12 cellular contexts compared by ENCODE assay signal in the genomic region with DNA sequence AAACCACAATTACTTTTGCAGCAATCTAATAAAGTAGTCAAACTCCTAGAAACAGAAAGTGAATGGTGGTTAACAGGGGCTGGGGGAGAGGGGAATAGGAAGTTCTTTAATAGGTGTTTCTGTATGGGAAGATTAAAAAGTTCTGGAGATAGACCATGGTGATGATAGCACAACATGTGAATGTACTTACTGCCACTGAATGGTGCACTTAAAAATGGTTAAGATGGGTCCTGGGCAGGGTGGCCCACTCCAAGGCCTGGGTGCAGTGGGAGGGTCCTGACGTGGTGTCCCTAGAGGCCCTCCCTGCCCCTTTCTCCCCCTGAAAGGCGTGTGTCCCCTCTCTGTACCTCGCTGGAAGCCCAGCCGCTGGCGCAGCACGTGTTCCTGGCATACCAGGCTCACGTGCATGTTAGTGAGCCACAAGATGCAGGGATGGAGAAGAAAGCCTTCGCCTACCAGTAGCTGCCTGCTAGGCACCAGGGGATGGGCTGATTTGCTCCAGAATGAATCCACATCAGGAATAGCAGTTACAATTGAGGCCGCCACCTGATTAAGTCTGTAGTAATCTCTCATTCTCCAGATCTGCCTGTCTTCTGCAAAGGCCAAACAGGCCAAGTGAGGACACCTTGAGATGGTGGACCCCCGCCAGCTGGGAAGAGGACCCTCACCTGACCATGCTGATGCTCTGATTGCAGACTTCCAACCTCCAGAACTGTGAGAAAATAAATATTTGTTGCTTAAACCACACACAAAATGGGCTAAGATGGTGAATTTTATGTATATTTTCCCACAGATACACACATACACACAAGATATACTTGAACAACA.
A peak's percentile ranks its signal among the peaks of the same experiment; 100 is the strongest.
DNase-seq lines count a peak whose midpoint lies in the region; ATAC-seq, FAIRE-seq and TF ChIP-seq lines count a peak whose summit lies in the region.
"Had no signal": no experiment of that assay in that cellular context is flagged by ENCODE, and none has a peak within 500 bp of the region (broad histone marks: within the 10 kb centered on the region; RNA-seq: fewer than 3 reads in every experiment).

No MANE protein-coding gene starts in this region.

- TF ChIP-seq POLR2A in K562 (conservative IDR thresholded peaks at IDR 0.05) = no peak

- no peak for ATAC-seq in K562
- ATAC-seq in HG03442 (IDR thresholded peaks at IDR 0.05; ENCODE audit: unreplicated experiment) = no peak

- peak overlapping the region; percentile 69 for H3K4me2 ChIP-seq in DOHH2 (ENCODE audit: low read length)
- peak overlapping the region; percentile 79 for H3K4me2 ChIP-seq in Loucy (ENCODE audit: low read depth, low read length, poor library complexity, severe bottlenecking)
- no peak overlapping the region for H3K4me2 ChIP-seq in K562 (ENCODE audit: insufficient read depth, low read length)

- H3K36me3 ChIP-seq in DOHH2 (ENCODE audit: control insufficient read depth, low read length) (no peaks in the 10 kb centered on the region), Loucy (ENCODE audit: insufficient read depth, low read length) (no peaks in the 10 kb centered on the region), K562 (ENCODE audit: control insufficient read depth, insufficient read depth, low read length) (no peaks in the 10 kb centered on the region)
- H3K36me3 ChIP-seq: prostate gland had no signal

- intact Hi-C loops in K562 (cut with micrococcal nuclease) = no loop called here

- H3K36me3 Mint-ChIP-seq in osteocyte (ENCODE audit: unreplicated experiment) = no peaks in the 10 kb centered on the region

- peak overlapping the region; percentile 56 for H3K4me3 ChIP-seq in DOHH2 (ENCODE audit: low read length)
- peak overlapping the region; percentile 63 for H3K4me3 ChIP-seq in Loucy (ENCODE audit: low read length, poor library complexity, severe bottlenecking)
- no peak overlapping the region for H3K4me3 ChIP-seq in K562
- H3K4me3 ChIP-seq: prostate gland had no signal

- peaks cover 92% of the 10 kb centered on the region for H3K4me1 ChIP-seq in DOHH2 (ENCODE audit: control insufficient read depth, low read length)
- peaks cover 34% of the 10 kb centered on the region for H3K4me1 ChIP-seq in Loucy (ENCODE audit: insufficient read depth, low read length, poor library complexity, severe bottlenecking)
- H3K4me1 ChIP-seq in K562 (replicated peaks in 1 of 2; ENCODE audit: control insufficient read depth in 2 of 2, insufficient read depth in 2 of 2, low read length in 2 of 2) = no peaks in the 10 kb centered on the region; a peak in 2 of 5 replicates
- H3K4me1 ChIP-seq: prostate gland had no signal

- H3K27ac ChIP-seq in DOHH2 (ENCODE audit: low read depth, low read length) = peak overlapping the region; percentile 80
- H3K27ac ChIP-seq in K562 (ENCODE audit: extremely low read depth, low read depth, low read length) = no peak overlapping the region
- H3K27ac ChIP-seq: prostate gland had no signal

- POLR2A ChIA-PET in K562 (lab: Yijun Ruan, JAX) = interaction anchor here (0.5 to 1.7 kb wide), 2 partner anchors 12 to 325 kb away, joined by 3 to 6 read pairs; no protein-coding TSS in a partner anchor

- in situ Hi-C loops in K562 (cut with MboI) = no loop called here

- peaks cover 15% of the 10 kb centered on the region for H3F3A ChIP-seq in DOHH2 (ENCODE audit: control insufficient read depth, insufficient read depth)
- H3F3A ChIP-seq in Loucy (ENCODE audit: low read depth) = peaks cover 7% of the 10 kb centered on the region; the same call in 1 of the 2 replicates

- no peak for FAIRE-seq in K562 (lab: Jason Lieb, UNC)
- FAIRE-seq: frontal cortex had no signal

- no peaks in the 10 kb centered on the region for H3K27me3 Mint-ChIP-seq in osteocyte (ENCODE audit: unreplicated experiment)

- CTCF ChIA-PET in K562 (lab: Yijun Ruan, JAX; ENCODE audit: low intra/inter-chr PET ratio) = no interaction called here

- H3K9me3 Mint-ChIP-seq in osteocyte (ENCODE audit: unreplicated experiment) = no peaks in the 10 kb centered on the region

- H3K27ac Mint-ChIP-seq in osteocyte (ENCODE audit: unreplicated experiment) = no peak overlapping the region

- TF ChIP-seq CTCF in DOHH2 (IDR thresholded peaks at IDR 0.05; ENCODE audit: low read depth, low read length, poor library complexity, severe bottlenecking) = no peak
- no peak for TF ChIP-seq CTCF in Loucy (conservative IDR thresholded peaks at IDR 0.05; ENCODE audit: low read length)
- no peak for TF ChIP-seq CTCF in K562 (IDR thresholded peaks at IDR 0.05 in 2 of 3, conservative IDR thresholded peaks at IDR 0.05 in 1 of 3; ENCODE audit: insufficient read depth in 2 of 3, low read depth in 1 of 3, low read length in 3 of 3)
- TF ChIP-seq CTCF in osteocyte (IDR thresholded peaks at IDR 0.05) = no peak

- WGBS in K562 (ENCODE audit: insufficient coverage, low coverage, missing lambda C conversion rate) = 35% methylated on average over 10 of the region's 10 CpGs

- H3K79me2 ChIP-seq in DOHH2 (ENCODE audit: control insufficient read depth, low read length) (no peaks in the 10 kb centered on the region), Loucy (ENCODE audit: insufficient read depth, low read length) (no peaks in the 10 kb centered on the region), K562 (ENCODE audit: control insufficient read depth, insufficient read depth, low read length) (no peaks in the 10 kb centered on the region)

- TF ChIP-seq RAD21 in K562 (CRISPR knock-in tag; conservative IDR thresholded peaks at IDR 0.05 in 1 of 2, IDR thresholded peaks at IDR 0.05 in 1 of 2) = no peak

- no peak overlapping the region for H3K4me3 Mint-ChIP-seq in osteocyte (ENCODE audit: unreplicated experiment)

- H3K9me3 ChIP-seq in DOHH2 (ENCODE audit: control insufficient read depth, insufficient read depth, low read length) (peaks cover 9% of the 10 kb centered on the region), Loucy (ENCODE audit: insufficient read depth, low read depth, low read length) (no peaks in the 10 kb centered on the region), K562 (replicated peaks; ENCODE audit: control insufficient read depth, insufficient read depth, low read depth, low read length) (no peaks in the 10 kb centered on the region; the same call in 1 of the 2 replicates)
- H3K9me3 ChIP-seq: prostate gland had no signal

- H3K4me1 Mint-ChIP-seq in osteocyte (ENCODE audit: unreplicated experiment) = peaks cover 9% of the 10 kb centered on the region

- H2AFZ ChIP-seq in Loucy (ENCODE audit: low read length) (peak overlapping the region; percentile 84), K562 (ENCODE audit: low read depth, low read length) (peak overlapping the region; percentile 60)

- DNase-seq in K562 (ENCODE audit: extremely low read depth in 1 of 4, low spot score in 3 of 4) (no peak), osteocyte (ENCODE audit: extremely low spot score, unreplicated experiment) (peak; percentile 49), NCI-H128 (lab: John Stamatoyannopoulos, UW; ENCODE audit: unreplicated experiment) (no peak), SW480 (ENCODE audit: low spot score) (no peak)
- DNase-seq: cerebellar nuclear complex, NCI-H1092 treated with DMSO at 0.1 percent for 48 hours, NCI-H82 had no signal

- H4K20me1 ChIP-seq in DOHH2 (ENCODE audit: control insufficient read depth, insufficient read depth, low read depth, low read length) (no peaks in the 10 kb centered on the region), Loucy (ENCODE audit: insufficient read depth, low read length, poor library complexity, severe bottlenecking) (no peaks in the 10 kb centered on the region), K562 (replicated peaks; ENCODE audit: control insufficient read depth, insufficient read depth, low read length) (no peaks in the 10 kb centered on the region)

- H3K9ac ChIP-seq in Loucy (ENCODE audit: low read depth, low read length, poor library complexity, severe bottlenecking) (peak overlapping the region; percentile 61), K562 (ENCODE audit: insufficient read depth in 1 of 2, low read depth in 2 of 2, low read length in 2 of 2) (no peak overlapping the region)

- H3K9me1 ChIP-seq in K562 (ENCODE audit: control insufficient read depth, insufficient read depth, low read length) = no peaks in the 10 kb centered on the region

- no peaks in the 10 kb centered on the region for H3K9me2 ChIP-seq in DOHH2 (replicated peaks; ENCODE audit: control insufficient read depth, low read length)
- H3K9me2 ChIP-seq in Loucy (replicated peaks; ENCODE audit: low read depth, low read length) = no peaks in the 10 kb centered on the region

- no TSS peak for BruUV-seq in K562 (replicated peaks; lab: Mats Ljungman, UMichigan)

- TF ChIP-seq EP300 in K562 (IDR thresholded peaks at IDR 0.05; ENCODE audit: low read length) = no peak

- H3K27me3 ChIP-seq in DOHH2 (ENCODE audit: control insufficient read depth, low read length) (no peaks in the 10 kb centered on the region), Loucy (ENCODE audit: insufficient read depth, low read length, poor library complexity, severe bottlenecking) (no peaks in the 10 kb centered on the region), K562 (ENCODE audit: control insufficient read depth in 2 of 2, insufficient read depth in 2 of 2, low read length in 2 of 2) (peaks cover 5 to 10% of the 10 kb centered on the region in 2 experiments; a peak in 3 of 5 replicates)

TF ChIP-seq in K562, 482 proteins besides CTCF, POLR2A, EP300 and RAD21 (continues in another document):
- TF ChIP-seq ZNF3 (CRISPR knock-in tag; IDR thresholded peaks at IDR 0.05) = no peak
- no peak for TF ChIP-seq SMARCC2 (IDR thresholded peaks at IDR 0.05; ENCODE audit: low read depth)
- no peak for TF ChIP-seq ILK (tag; IDR thresholded peaks at IDR 0.05; ENCODE audit: borderline replicate concordance, low read depth)
